9 cellular contexts compared by ENCODE assay signal in the genomic region with DNA sequence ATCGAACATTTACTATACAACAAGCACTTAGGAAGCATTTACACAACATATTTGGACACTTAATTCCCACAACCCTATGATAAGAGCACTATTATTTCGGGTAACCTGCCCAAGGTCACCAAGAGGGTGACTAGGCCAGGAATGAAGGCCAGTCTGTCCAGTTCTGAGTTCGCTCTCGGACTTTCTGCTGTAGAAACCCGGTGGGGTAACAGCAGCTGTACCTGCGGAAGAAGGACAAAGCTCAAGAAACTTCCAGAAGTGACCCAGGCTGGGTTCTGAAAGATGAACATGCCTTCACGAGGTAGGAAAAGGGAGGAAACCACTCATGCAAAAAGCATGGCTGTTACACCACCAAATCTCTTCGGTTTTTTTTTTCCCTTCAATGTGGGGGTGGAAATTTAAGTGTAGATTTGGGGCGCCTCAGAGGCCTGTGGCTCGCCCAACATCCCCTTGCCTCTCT. TPM values are rescaled to one million over a fixed set of nuclear protein-coding genes. Genes with fewer than 3 reads are reported as not detected.
DNase-seq lines count a peak whose midpoint lies in the region; ATAC-seq and TF ChIP-seq lines count a peak whose summit lies in the region.
"Had no signal": no experiment of that assay in that cellular context is flagged by ENCODE, and none has a peak within 500 bp of the region (broad histone marks: within the 10 kb centered on the region; RNA-seq: fewer than 3 reads in every experiment).

No MANE protein-coding gene starts in this region.

- ATAC-seq in HG02763 (IDR thresholded peaks at IDR 0.05; ENCODE audit: unreplicated experiment): no peak

- H3K4me2 ChIP-seq in SK-N-SH: peak overlapping the region; percentile 91

- H3K4me1 ChIP-seq in SK-N-SH (ENCODE audit: control insufficient read depth in 1 of 2, insufficient read depth in 2 of 2, low read depth in 1 of 2, low read length in 1 of 2) (peaks cover 4 to 5% of the 10 kb centered on the region in 2 experiments; a peak in 2 of 4 replicates), rectal smooth muscle tissue (ENCODE audit: control insufficient read depth, insufficient read depth, low read length) (peaks cover 4% of the 10 kb centered on the region)

- peak overlapping the region; percentile 71 for H3K4me3 ChIP-seq in GM12865 (ENCODE audit: low read depth, low read length)
- peak overlapping the region; percentile 57 to 86 for H3K4me3 ChIP-seq in SK-N-SH (ENCODE audit: low read depth in 2 of 2, low read length in 1 of 2)
- H3K4me3 ChIP-seq in foreskin fibroblast (ENCODE audit: low read depth in 1 of 2, low read length in 2 of 2): peak overlapping the region; percentile 49 to 76
- H3K4me3 ChIP-seq in rectal smooth muscle tissue (ENCODE audit: low read length): peak overlapping the region; percentile 99

- DNase-seq in GM12865 (ENCODE audit: low read depth) (no peak), SK-N-SH (no peak), foreskin fibroblast (no peak), dermis blood vessel endothelial cell (no peak), epidermal melanocyte (ENCODE audit: insufficient read length, low spot score) (no peak)
- DNase-seq in stimulated activated CD4-positive, alpha-beta T cell treated with anti-CD3 and anti-CD28 coated beads, Interleukin-1b, Interleukin-23, amount 100 ng/mL, for 48 hours: no peak

- H2AFZ ChIP-seq in SK-N-SH (ENCODE audit: low read depth): peak overlapping the region; percentile 80

- TF ChIP-seq EP300 in SK-N-SH (IDR thresholded peaks at IDR 0.05; ENCODE audit: borderline replicate concordance in 1 of 2, low read depth in 1 of 2, low read length in 1 of 2): no peak

- H3K27ac ChIP-seq in SK-N-SH (ENCODE audit: low read depth in 2 of 2, low read length in 1 of 2) (peak overlapping the region; percentile 40 to 72; a peak in 3 of 4 replicates), rectal smooth muscle tissue (ENCODE audit: low read depth, low read length) (peak overlapping the region; percentile 23)

- H3K79me2 ChIP-seq in SK-N-SH (ENCODE audit: insufficient read depth): no peaks in the 10 kb centered on the region

- TF ChIP-seq RAD21 in SK-N-SH (IDR thresholded peaks at IDR 0.05; ENCODE audit: low read length): no peak

- H3K27me3 ChIP-seq in SK-N-SH (ENCODE audit: insufficient read depth): no peaks in the 10 kb centered on the region
- H3K27me3 ChIP-seq in rectal smooth muscle tissue (ENCODE audit: control insufficient read depth, insufficient read depth, low read length): no peaks in the 10 kb centered on the region

- POLR2A ChIA-PET in SK-N-SH (lab: Yijun Ruan, JAX): interaction anchor here (0.7 to 1.8 kb wide), 4 partner anchors 14 to 116 kb away, joined by 3 to 18 read pairs (median 7); a partner anchor contains a TSS

- no peaks in the 10 kb centered on the region for H3K9me3 ChIP-seq in SK-N-SH

- H3F3A ChIP-seq in SK-N-SH (replicated peaks; ENCODE audit: insufficient read depth): peaks cover 6% of the 10 kb centered on the region

- WGBS in SK-N-SH (ENCODE audit: low lambda C conversion rate): 34% methylated on average over 10 of the region's 10 CpGs

- no peaks in the 10 kb centered on the region for H3K9me2 ChIP-seq in SK-N-SH

- H3K36me3 ChIP-seq in SK-N-SH (replicated peaks in 1 of 2; ENCODE audit: control insufficient read depth in 1 of 2, insufficient read depth in 2 of 2, low read length in 1 of 2) (no peaks in the 10 kb centered on the region), rectal smooth muscle tissue (ENCODE audit: control insufficient read depth, insufficient read depth, low read length) (no peaks in the 10 kb centered on the region)

- no peak for TF ChIP-seq CTCF in GM12865 (IDR thresholded peaks at IDR 0.05; ENCODE audit: insufficient read depth, low read depth, low read length, missing control alignments)
- TF ChIP-seq CTCF in SK-N-SH (IDR thresholded peaks at IDR 0.05): no peak
- TF ChIP-seq CTCF in foreskin fibroblast (IDR thresholded peaks at IDR 0.05; ENCODE audit: low read depth, low read length): no peak

- H3K9ac ChIP-seq in SK-N-SH: peak overlapping the region; percentile 63; the same call in 1 of the 2 replicates
- peak overlapping the region; percentile 0 for H3K9ac ChIP-seq in rectal smooth muscle tissue (ENCODE audit: low read length)

- CTCF ChIA-PET in SK-N-SH (lab: Yijun Ruan, JAX): interaction anchor here (0.5 to 5.2 kb wide), 8 partner anchors 9 to 216 kb away, joined by 3 to 57 read pairs (median 6); a partner anchor contains a TSS

- no peaks in the 10 kb centered on the region for H4K20me1 ChIP-seq in SK-N-SH (ENCODE audit: insufficient read depth)

TF ChIP-seq in SK-N-SH, 30 proteins besides CTCF, POLR2A, EP300 and RAD21:
- TF ChIP-seq RCOR1 (IDR thresholded peaks at IDR 0.05; ENCODE audit: low read length): no peak
- TF ChIP-seq EZH2phosphoT487 (IDR thresholded peaks at IDR 0.05; ENCODE audit: borderline replicate concordance, low read depth): no peak
- TF ChIP-seq FOXJ3 (CRISPR knock-in tag; IDR thresholded peaks at IDR 0.05): no peak
- TF ChIP-seq, protein P1, sequence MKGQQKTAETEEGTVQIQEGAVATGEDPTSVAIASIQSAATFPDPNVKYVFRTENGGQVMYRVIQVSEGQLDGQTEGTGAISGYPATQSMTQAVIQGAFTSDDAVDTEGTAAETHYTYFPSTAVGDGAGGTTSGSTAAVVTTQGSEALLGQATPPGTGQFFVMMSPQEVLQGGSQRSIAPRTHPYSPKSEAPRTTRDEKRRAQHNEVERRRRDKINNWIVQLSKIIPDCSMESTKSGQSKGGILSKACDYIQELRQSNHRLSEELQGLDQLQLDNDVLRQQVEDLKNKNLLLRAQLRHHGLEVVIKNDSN (IDR thresholded peaks at IDR 0.05; ENCODE audit: borderline replicate concordance, low read depth): no peak
- no peak for TF ChIP-seq SMC3 (IDR thresholded peaks at IDR 0.05; ENCODE audit: low read depth, low read length)
- TF ChIP-seq POLR2AphosphoS5 (IDR thresholded peaks at IDR 0.05; ENCODE audit: low read depth, low read length): no peak
- no peak for TF ChIP-seq RXRA (IDR thresholded peaks at IDR 0.05; ENCODE audit: borderline replicate concordance, low read depth)
- TF ChIP-seq CHD2 (IDR thresholded peaks at IDR 0.05; ENCODE audit: low read length, partially characterized antibody): no peak
- no peak for TF ChIP-seq MEF2A (IDR thresholded peaks at IDR 0.05; ENCODE audit: borderline replicate concordance, low read depth)
- TF ChIP-seq, protein P2, sequence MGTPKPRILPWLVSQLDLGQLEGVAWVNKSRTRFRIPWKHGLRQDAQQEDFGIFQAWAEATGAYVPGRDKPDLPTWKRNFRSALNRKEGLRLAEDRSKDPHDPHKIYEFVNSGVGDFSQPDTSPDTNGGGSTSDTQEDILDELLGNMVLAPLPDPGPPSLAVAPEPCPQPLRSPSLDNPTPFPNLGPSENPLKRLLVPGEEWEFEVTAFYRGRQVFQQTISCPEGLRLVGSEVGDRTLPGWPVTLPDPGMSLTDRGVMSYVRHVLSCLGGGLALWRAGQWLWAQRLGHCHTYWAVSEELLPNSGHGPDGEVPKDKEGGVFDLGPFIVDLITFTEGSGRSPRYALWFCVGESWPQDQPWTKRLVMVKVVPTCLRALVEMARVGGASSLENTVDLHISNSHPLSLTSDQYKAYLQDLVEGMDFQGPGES (IDR thresholded peaks at IDR 0.05; ENCODE audit: low read depth, low read length): no peak
- no peak for TF ChIP-seq NRF1 (IDR thresholded peaks at IDR 0.05; ENCODE audit: low read depth, low read length)
- TF ChIP-seq YY1 (IDR thresholded peaks at IDR 0.05; ENCODE audit: low read depth): no peak
- TF ChIP-seq, protein P3, sequence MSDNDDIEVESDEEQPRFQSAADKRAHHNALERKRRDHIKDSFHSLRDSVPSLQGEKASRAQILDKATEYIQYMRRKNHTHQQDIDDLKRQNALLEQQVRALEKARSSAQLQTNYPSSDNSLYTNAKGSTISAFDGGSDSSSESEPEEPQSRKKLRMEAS (IDR thresholded peaks at IDR 0.05; ENCODE audit: low read depth): no peak

RNA-seq across cellular contexts. Expression of a gene that starts 10.8 kb away (rescaled TPM):
- not detected in 2 replicates for polyA plus RNA-seq in SK-N-SH (2012; rRNA removed)
- polyA plus RNA-seq in SK-N-SH (2012; cell fraction: cytosol; rRNA removed): not detected in 2 replicates
- not detected in 2 replicates for polyA plus RNA-seq in SK-N-SH (2012; cell fraction: nucleus; rRNA removed)
- total RNA-seq in dermis blood vessel endothelial cell: not detected in 2 replicates
- total RNA-seq: T-helper 1 cell treated with Interleukin-12 subunit alpha and Interleukin-12 subunit beta and Interleukin-4 antibody, amounts not matched to agents 30 ng/mL and 1 ng/mL, for 36 hours had no signal

RNA-seq across cellular contexts. Expression of a gene that starts 14.7 kb away (rescaled TPM):
- polyA plus RNA-seq in SK-N-SH (2012; rRNA removed): 1.1 and 1.4 TPM in 2 replicates
- polyA plus RNA-seq in SK-N-SH (2012; cell fraction: cytosol; rRNA removed): 1.4 and 1.6 TPM in 2 replicates
- 1.4 and 1.5 TPM in 2 replicates for polyA plus RNA-seq in SK-N-SH (2012; cell fraction: nucleus; rRNA removed)
- total RNA-seq in dermis blood vessel endothelial cell: 1.5 and 3.4 TPM in 2 replicates

RNA-seq across cellular contexts. Expression of a gene that starts 23.8 kb away (rescaled TPM):
- not detected in 2 replicates for polyA plus RNA-seq in SK-N-SH (2012; rRNA removed)
- not detected in 2 replicates for polyA plus RNA-seq in SK-N-SH (2012; cell fraction: cytosol; rRNA removed)
- polyA plus RNA-seq in SK-N-SH (2012; cell fraction: nucleus; rRNA removed): not detected in 2 replicates
- under 0.01 TPM in 2 replicates for total RNA-seq in dermis blood vessel endothelial cell

RNA-seq across cellular contexts. Expression of a gene that starts 25.1 kb away (rescaled TPM):
- polyA plus RNA-seq in SK-N-SH (2012; rRNA removed): not detected in 2 replicates
- not detected in 2 replicates for polyA plus RNA-seq in SK-N-SH (2012; cell fraction: cytosol; rRNA removed)
- not detected in 2 replicates for polyA plus RNA-seq in SK-N-SH (2012; cell fraction: nucleus; rRNA removed)
- total RNA-seq in dermis blood vessel endothelial cell: under 0.01 TPM in 2 replicates

RNA-seq across cellular contexts. Expression of a gene that starts 51.3 kb away (rescaled TPM):
- polyA plus RNA-seq in SK-N-SH (2012; rRNA removed): 63.0 and 89.0 TPM in 2 replicates
- polyA plus RNA-seq in SK-N-SH (2012; cell fraction: cytosol; rRNA removed): 56.9 and 70.1 TPM in 2 replicates
- polyA plus RNA-seq in SK-N-SH (2012; cell fraction: nucleus; rRNA removed): 269 and 301 TPM in 2 replicates
- 69.8 and 141 TPM in 2 replicates for total RNA-seq in dermis blood vessel endothelial cell
